ENCODE assay signal across 7 cellular contexts in genomic region chr9:128553695-128554094, GRCh38. TPM values are rescaled to one million over a fixed set of nuclear protein-coding genes. Genes with fewer than 3 reads are reported as not detected.
DNase-seq lines count a peak whose midpoint lies in the region; ATAC-seq, FAIRE-seq and TF ChIP-seq lines count a peak whose summit lies in the region.

No MANE protein-coding gene starts in this region.

- peaks cover 49% of the 10 kb centered on the region for H3K4me1 Mint-ChIP-seq in stimulated activated effector memory CD8-positive, alpha-beta T cell treated with anti-CD3 and anti-CD28 coated beads, Interleukin-12 subunit alpha, Interleukin-12 subunit beta, amount 100 ng/mL, for 72 hours

- no peak for ATAC-seq in thoracic aorta (ENCODE audit: insufficient number of reproducible peaks, low FRiP score, low read depth)
- ATAC-seq in stimulated activated effector memory CD8-positive, alpha-beta T cell treated with anti-CD3 and anti-CD28 coated beads, Interleukin-12 subunit alpha, Interleukin-12 subunit beta, amount 100 ng/mL, for 72 hours, result no peak

- H3K27ac ChIP-seq in WERI-Rb-1 (no peak overlapping the region), iPS-20b (ENCODE audit: low read length) (no peak overlapping the region), thoracic aorta (peak overlapping the region; percentile 94 to 95)

- no peak overlapping the region for H3K4me3 Mint-ChIP-seq in stimulated activated effector memory CD8-positive, alpha-beta T cell treated with anti-CD3 and anti-CD28 coated beads, Interleukin-12 subunit alpha, Interleukin-12 subunit beta, amount 100 ng/mL, for 72 hours

- peaks cover 31% of the 10 kb centered on the region for H3K4me1 ChIP-seq in iPS-20b (ENCODE audit: insufficient read depth, low read length)
- H3K4me1 ChIP-seq in thoracic aorta (ENCODE audit: control insufficient read depth in 1 of 2, low read depth in 2 of 2), result peaks cover 39 to 71% of the 10 kb centered on the region in 2 donors

- H3K27me3 ChIP-seq in WERI-Rb-1 (ENCODE audit: insufficient read depth, low read depth, severe bottlenecking), result no peaks in the 10 kb centered on the region
- H3K27me3 ChIP-seq in iPS-20b (ENCODE audit: insufficient read depth, low read length), result peaks cover 30% of the 10 kb centered on the region
- H3K27me3 ChIP-seq in thoracic aorta (replicated peaks; ENCODE audit: insufficient read depth), result no peaks in the 10 kb centered on the region

- H3K9me3 ChIP-seq in WERI-Rb-1 (ENCODE audit: severe bottlenecking), result no peaks in the 10 kb centered on the region
- H3K9me3 ChIP-seq in iPS-20b (ENCODE audit: insufficient read depth, low read depth, low read length), result no peaks in the 10 kb centered on the region
- no peaks in the 10 kb centered on the region for H3K9me3 ChIP-seq in thoracic aorta

- no peak for FAIRE-seq in frontal cortex (lab: Jason Lieb, UNC)

- no peak for TF ChIP-seq CTCF in WERI-Rb-1 (IDR thresholded peaks at IDR 0.05; ENCODE audit: low read depth, low read length)
- TF ChIP-seq CTCF in thoracic aorta (IDR thresholded peaks at IDR 0.05), result no peak

- H3K4me3 ChIP-seq in WERI-Rb-1 (ENCODE audit: low read depth, low read length), result peak overlapping the region; percentile 85
- peak overlapping the region; percentile 95 for H3K4me3 ChIP-seq in iPS-20b (ENCODE audit: low read length)
- peak overlapping the region; percentile 97 for H3K4me3 ChIP-seq in thoracic aorta

- peak overlapping the region; percentile 85; the same call in 1 of the 2 replicates for H3K9ac ChIP-seq in iPS-20b (ENCODE audit: low read depth, low read length)

- no peaks in the 10 kb centered on the region for H3K36me3 Mint-ChIP-seq in stimulated activated effector memory CD8-positive, alpha-beta T cell treated with anti-CD3 and anti-CD28 coated beads, Interleukin-12 subunit alpha, Interleukin-12 subunit beta, amount 100 ng/mL, for 72 hours

- H3K36me3 ChIP-seq in WERI-Rb-1 (peaks cover 5% of the 10 kb centered on the region; the same call in 1 of the 2 replicates), iPS-20b (ENCODE audit: insufficient read depth, low read depth, low read length) (no peaks in the 10 kb centered on the region), thoracic aorta (no peaks in the 10 kb centered on the region)

- no peaks in the 10 kb centered on the region for H3K9me3 Mint-ChIP-seq in stimulated activated effector memory CD8-positive, alpha-beta T cell treated with anti-CD3 and anti-CD28 coated beads, Interleukin-12 subunit alpha, Interleukin-12 subunit beta, amount 100 ng/mL, for 72 hours

- peak; percentile 50 for DNase-seq in HS-5 (ENCODE audit: low read depth)
- DNase-seq in WERI-Rb-1, result no peak
- no peak for DNase-seq in thoracic aorta (ENCODE audit: low spot score)
- no peak for DNase-seq in stimulated activated effector memory CD8-positive, alpha-beta T cell treated with anti-CD3 and anti-CD28 coated beads, Interleukin-12 subunit alpha, Interleukin-12 subunit beta, amount 100 ng/mL, for 72 hours (ENCODE audit: low spot score in 2 of 2)
- DNase-seq in Kasumi-1 (lab: John Stamatoyannopoulos, UW), result no peak
- DNase-seq in frontal cortex (ENCODE audit: low spot score in 2 of 2), result no peak

- H3K27ac Mint-ChIP-seq in stimulated activated effector memory CD8-positive, alpha-beta T cell treated with anti-CD3 and anti-CD28 coated beads, Interleukin-12 subunit alpha, Interleukin-12 subunit beta, amount 100 ng/mL, for 72 hours, result no peak overlapping the region

RNA-seq across cellular contexts. Expression of gene SPTAN1, which starts 1.3 kb away (rescaled TPM):
- total RNA-seq in thoracic aorta (100 to 1,000 TPM; 324 to 348 TPM), frontal cortex (810 TPM)

RNA-seq across cellular contexts. Expression of gene GLE1, which starts 49.2 kb away (rescaled TPM):
- total RNA-seq in thoracic aorta (10 to 100 TPM; 15.6 to 21.7 TPM), frontal cortex (21.6 TPM)

Comparison
In these comparisons a context has a peak if more than half of its experiments do, and no peak if none do; other contexts are left out.
1. H3K27ac ChIP-seq: peak in thoracic aorta (2 of 2); none in WERI-Rb-1 (single experiment) and iPS-20b (single experiment).
2. Peak in every context shown above with its lines, with median percentiles within 50 percentile points of each other: H3K4me3 ChIP-seq.